In genomic region chr19:7742575-7742974, GRCh38 we compare ENCODE assay signal across 16 cellular contexts. TPM values are rescaled to one million over a fixed set of nuclear protein-coding genes. Genes with fewer than 3 reads are reported as not detected.
DNase-seq lines count a peak whose midpoint lies in the region; ATAC-seq and TF ChIP-seq lines count a peak whose summit lies in the region.
"Had no signal": no experiment of that assay in that cellular context is flagged by ENCODE, and none has a peak within 500 bp of the region (broad histone marks: within the 10 kb centered on the region; RNA-seq: fewer than 3 reads in every experiment).

No MANE protein-coding gene starts in this region.

- no peaks in the 10 kb centered on the region for H3K9me3 ChIP-seq in suprapubic skin

- peaks cover 0 to 2% of the 10 kb centered on the region in 2 donors for H3K36me3 Mint-ChIP-seq in stimulated activated naive B cell treated with anti-CD40 and anti-IgM and Interleukin-4, amounts not matched to agents 10 μg/mL and 1 μg/mL and 100 μg/mL, for 72 hours

- H3K4me3 ChIP-seq in GM12865 (ENCODE audit: low read depth, low read length) (no peak overlapping the region), suprapubic skin (no peak overlapping the region)
- H3K4me3 ChIP-seq: SK-N-MC had no signal

- ATAC-seq in stimulated activated naive B cell treated with anti-CD40 and anti-IgM and Interleukin-4, amounts not matched to agents 10 μg/mL and 1 μg/mL and 100 μg/mL, for 72 hours (replicated peaks) = no peak
- ATAC-seq in HG02884 (IDR thresholded peaks at IDR 0.05; ENCODE audit: unreplicated experiment) (no peak), GM21529 (IDR thresholded peaks at IDR 0.05; ENCODE audit: unreplicated experiment) (no peak)
- ATAC-seq: Panc1, Right ventricle myocardium inferior had no signal

- no peak for TF ChIP-seq POLR2A in suprapubic skin (IDR thresholded peaks at IDR 0.05)

- TF ChIP-seq CTCF in GM12865 (IDR thresholded peaks at IDR 0.05; ENCODE audit: insufficient read depth, low read depth, low read length, missing control alignments) (no peak), suprapubic skin (IDR thresholded peaks at IDR 0.05) (no peak)

- H3K4me3 Mint-ChIP-seq in stimulated activated naive B cell treated with anti-CD40 and anti-IgM and Interleukin-4, amounts not matched to agents 10 μg/mL and 1 μg/mL and 100 μg/mL, for 72 hours = no peak overlapping the region
- H3K4me3 Mint-ChIP-seq: CD4-positive, alpha-beta T cell had no signal

- H3K9me3 Mint-ChIP-seq in stimulated activated naive B cell treated with anti-CD40 and anti-IgM and Interleukin-4, amounts not matched to agents 10 μg/mL and 1 μg/mL and 100 μg/mL, for 72 hours = peaks cover 0 to 2% of the 10 kb centered on the region in 2 donors
- H3K9me3 Mint-ChIP-seq: CD4-positive, alpha-beta T cell had no signal

- DNase-seq in GM12865 (ENCODE audit: low read depth) (peak; percentile 35), NCI-H69 (lab: John Stamatoyannopoulos, UW) (peak; percentile 12), cerebellar cortex (ENCODE audit: low spot score) (peak; percentile 83), suprapubic skin (ENCODE audit: low spot score in 2 of 2) (no peak)
- DNase-seq in stimulated activated naive B cell treated with anti-CD40 and anti-IgM and Interleukin-4, amounts not matched to agents 10 μg/mL and 1 μg/mL and 100 μg/mL, for 72 hours = no peak
- DNase-seq: CD4-positive, alpha-beta T cell; DMS79 treated with DMSO at 0.1 percent for 48 hours; NCI-H187; NCI-H446 treated with DMSO at 0.1 percent for 48 hours had no signal

- TF ChIP-seq EP300 in suprapubic skin (IDR thresholded peaks at IDR 0.05) = no peak

- WGBS in suprapubic skin = 61% methylated on average over 2 of the region's 2 CpGs

- no peak overlapping the region for H3K27ac ChIP-seq in suprapubic skin
- H3K27ac ChIP-seq: HL-60, SK-N-MC had no signal

- no peaks in the 10 kb centered on the region for H3K4me1 ChIP-seq in suprapubic skin

- H3K4me1 Mint-ChIP-seq in stimulated activated naive B cell treated with anti-CD40 and anti-IgM and Interleukin-4, amounts not matched to agents 10 μg/mL and 1 μg/mL and 100 μg/mL, for 72 hours = peaks cover 63 to 86% of the 10 kb centered on the region in 2 donors

- H3K27me3 Mint-ChIP-seq in stimulated activated naive B cell treated with anti-CD40 and anti-IgM and Interleukin-4, amounts not matched to agents 10 μg/mL and 1 μg/mL and 100 μg/mL, for 72 hours = peaks cover 9 to 16% of the 10 kb centered on the region in 2 donors

- H3K27me3 ChIP-seq in suprapubic skin = peaks cover 33% of the 10 kb centered on the region

- H3K36me3 ChIP-seq in suprapubic skin = no peaks in the 10 kb centered on the region

- H3K27ac Mint-ChIP-seq in stimulated activated naive B cell treated with anti-CD40 and anti-IgM and Interleukin-4, amounts not matched to agents 10 μg/mL and 1 μg/mL and 100 μg/mL, for 72 hours = peak overlapping the region; percentile 38
- H3K27ac Mint-ChIP-seq: CD4-positive, alpha-beta T cell had no signal

RNA-seq across cellular contexts. Expression of gene CD209, which starts 4.8 kb away (rescaled TPM):
- 1 to 10 TPM in 1 of 4 donors, under 1 TPM in 3; 0.16 to 1.6 (median 0.50) TPM for total RNA-seq in suprapubic skin
- total RNA-seq: CD4-positive, alpha-beta T cell; H7 had no signal

RNA-seq across cellular contexts. Expression of gene CLEC4G, which starts 10.7 kb away (rescaled TPM):
- 1 to 10 TPM in 1 of 4 donors, under 1 TPM in 1, not detected in 2; 0.49 to 3.9 TPM for total RNA-seq in suprapubic skin
- total RNA-seq: CD4-positive, alpha-beta T cell; H7 had no signal

RNA-seq across cellular contexts. Expression of gene CLEC4M, which starts 20.5 kb away (rescaled TPM):
- total RNA-seq in suprapubic skin = not detected
- total RNA-seq: CD4-positive, alpha-beta T cell; H7; Right ventricle myocardium inferior had no signal

RNA-seq across cellular contexts. Expression of gene FCER2, which starts 40.6 kb away (rescaled TPM):
- total RNA-seq in suprapubic skin = not detected
- total RNA-seq: CD4-positive, alpha-beta T cell; H7 had no signal

Comparison
In these comparisons a context has a peak if more than half of its experiments do, and no peak if none do; other contexts are left out.
1. DNase-seq: peak in GM12865 (single experiment), NCI-H69 (single experiment) and cerebellar cortex (single experiment); none in stimulated activated naive B cell treated with anti-CD40 and anti-IgM and Interleukin-4, amounts not matched to agents 10 μg/mL and 1 μg/mL and 100 μg/mL, for 72 hours (single experiment) and suprapubic skin (0 of 2).